In the genomic region with DNA sequence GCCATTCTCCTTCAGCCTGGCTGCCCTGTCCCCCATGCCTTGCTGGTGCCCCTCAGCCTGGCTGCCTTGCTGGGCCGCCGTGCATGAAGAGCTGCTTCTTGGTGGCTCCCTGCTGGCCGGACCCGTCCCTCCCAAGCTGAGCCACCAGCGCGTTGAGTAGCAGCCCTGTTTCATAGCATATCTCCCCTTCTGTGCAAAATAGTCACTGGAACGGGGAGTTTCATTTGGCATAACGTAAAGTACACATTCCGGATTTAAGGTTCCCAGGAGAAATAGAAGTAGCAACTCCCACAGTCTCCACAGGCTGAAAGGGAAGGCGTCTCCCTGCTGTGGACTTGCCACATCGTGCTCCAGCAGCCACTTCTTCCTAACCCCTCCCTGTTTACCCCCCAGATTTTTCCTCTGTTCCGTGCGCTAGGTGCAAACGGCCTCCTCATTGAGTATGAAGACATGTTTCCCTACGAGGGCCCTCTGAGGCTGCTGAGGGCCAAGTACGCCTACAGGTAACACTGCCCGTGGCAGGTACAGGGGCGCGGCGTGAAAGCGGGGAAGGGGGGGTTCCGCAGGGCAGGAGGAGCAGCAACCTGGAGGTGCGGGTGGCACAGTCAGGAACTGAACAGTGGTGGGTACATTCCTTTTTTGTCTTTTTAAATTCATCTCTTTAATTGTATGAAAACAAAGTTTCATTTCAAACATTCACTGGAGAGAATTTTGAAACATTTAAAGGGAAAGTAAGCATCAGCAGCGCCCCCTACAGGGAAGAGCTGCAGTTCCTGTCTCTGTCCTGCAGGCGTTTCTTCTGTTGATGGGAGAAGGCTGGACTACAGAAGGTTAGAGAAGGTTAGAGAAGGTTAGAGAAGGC, we compare ENCODE assay signal across 9 cellular contexts. TPM values are rescaled to one million over a fixed set of nuclear protein-coding genes. Genes with fewer than 3 reads are reported as not detected.
A peak's percentile ranks its signal among the peaks of the same experiment; 100 is the strongest.
DNase-seq lines count a peak whose midpoint lies in the region; ATAC-seq, FAIRE-seq and TF ChIP-seq lines count a peak whose summit lies in the region.
"Had no signal": no experiment of that assay in that cellular context is flagged by ENCODE, and none has a peak within 500 bp of the region (broad histone marks: within the 10 kb centered on the region; RNA-seq: fewer than 3 reads in every experiment).

No MANE protein-coding gene starts in this region.

- H3K4me1 Mint-ChIP-seq in activated naive CD4-positive, alpha-beta T cell treated with anti-CD3 and anti-CD28 coated beads, Interleukin-2, amount 10 ng/mL, durations not matched to agents 7 days and 5 days, result peaks cover 37% of the 10 kb centered on the region
- peaks cover 32 to 33% of the 10 kb centered on the region in 2 donors for H3K4me1 Mint-ChIP-seq in immature natural killer cell

- in situ Hi-C loops in GM13976 (cut with MboI; ENCODE audit: low sequenced_read_pairs, unreplicated experiment), result no loop called here

- TF ChIP-seq CTCF in GM13976 (IDR thresholded peaks at IDR 0.05; ENCODE audit: borderline replicate concordance, control extremely low read depth, extremely low read depth, insufficient read depth, missing control alignments) (peak; percentile 20), Peyer's patch (IDR thresholded peaks at IDR 0.05) (peak; percentile 29 to 72 (median 55))

- no peaks in the 10 kb centered on the region for H3K9me3 Mint-ChIP-seq in activated naive CD4-positive, alpha-beta T cell treated with anti-CD3 and anti-CD28 coated beads, Interleukin-2, amount 10 ng/mL, durations not matched to agents 7 days and 5 days
- no peaks in the 10 kb centered on the region for H3K9me3 Mint-ChIP-seq in immature natural killer cell

- peak; percentile 39 for FAIRE-seq in A204.1 (lab: Jason Lieb, UNC)

- H3K27me3 ChIP-seq in Peyer's patch, result no peaks in the 10 kb centered on the region

- no peak overlapping the region for H3K27ac ChIP-seq in Peyer's patch

- DNase-seq in GM13976 (ENCODE audit: low spot score) (peak; percentile 73), Peyer's patch (peak in 2 of 3 donors; percentile 36 to 76), immature natural killer cell (peak in 2 of 3 donors; percentile 36 to 47), NCI-H1105 treated with DMSO at 0.1 percent for 48 hours (lab: John Stamatoyannopoulos, UW) (no peak)
- DNase-seq in activated naive CD4-positive, alpha-beta T cell treated with anti-CD3 and anti-CD28 coated beads, Interleukin-2, amount 10 ng/mL, durations not matched to agents 7 days and 5 days, result peak; percentile 76
- peak; percentile 30 for DNase-seq in stimulated activated CD8-positive, alpha-beta memory T cell treated with anti-CD3 and anti-CD28 coated beads, Interleukin-15, amount 100 ng/mL, for 24 hours (ENCODE audit: low read depth)

- no peak overlapping the region for H3K4me3 ChIP-seq in Peyer's patch

- CTCF ChIA-PET in activated naive CD4-positive, alpha-beta T cell treated with anti-CD3 and anti-CD28 coated beads, Interleukin-2, amount 10 ng/mL, durations not matched to agents 7 days and 5 days (lab: Charles Lee), result interaction anchor here (0.6 to 1.8 kb wide), 5 partner anchors 14 to 126 kb away, joined by 3 to 6 read pairs (median 3); a partner anchor contains a TSS

- peaks cover 0 to 9% (median 0%) of the 10 kb centered on the region in 3 donors for H3K36me3 ChIP-seq in Peyer's patch

- H3K27ac Mint-ChIP-seq in activated naive CD4-positive, alpha-beta T cell treated with anti-CD3 and anti-CD28 coated beads, Interleukin-2, amount 10 ng/mL, durations not matched to agents 7 days and 5 days, result peak overlapping the region; percentile 50
- peak overlapping the region in 3 of 6 donors; percentile 40 to 83 (median 69) for H3K27ac Mint-ChIP-seq in immature natural killer cell

- H3K4me1 ChIP-seq in Peyer's patch, result no peaks in the 10 kb centered on the region

- no peak overlapping the region for H3K4me3 Mint-ChIP-seq in activated naive CD4-positive, alpha-beta T cell treated with anti-CD3 and anti-CD28 coated beads, Interleukin-2, amount 10 ng/mL, durations not matched to agents 7 days and 5 days
- peak overlapping the region in 1 of 5 donors; percentile 15 for H3K4me3 Mint-ChIP-seq in immature natural killer cell

- no peak for TF ChIP-seq POLR2A in Peyer's patch (IDR thresholded peaks at IDR 0.05)

- no peaks in the 10 kb centered on the region for H3K27me3 Mint-ChIP-seq in activated naive CD4-positive, alpha-beta T cell treated with anti-CD3 and anti-CD28 coated beads, Interleukin-2, amount 10 ng/mL, durations not matched to agents 7 days and 5 days
- peaks cover 0 to 2% (median 2%) of the 10 kb centered on the region in 3 donors for H3K27me3 Mint-ChIP-seq in immature natural killer cell (ENCODE audit: low read depth in 3 of 3)

- no peak for ATAC-seq in HG03354 (IDR thresholded peaks at IDR 0.05; ENCODE audit: poor library complexity, severe bottlenecking, unreplicated experiment)

- H3K9me3 ChIP-seq in Peyer's patch, result peaks cover 0 to 5% (median 0%) of the 10 kb centered on the region in 4 donors

- H3K36me3 Mint-ChIP-seq in activated naive CD4-positive, alpha-beta T cell treated with anti-CD3 and anti-CD28 coated beads, Interleukin-2, amount 10 ng/mL, durations not matched to agents 7 days and 5 days, result peaks cover 36% of the 10 kb centered on the region
- peaks cover 21 to 43% (median 35%) of the 10 kb centered on the region in 3 donors for H3K36me3 Mint-ChIP-seq in immature natural killer cell

RNA-seq across cellular contexts. Expression of a gene that starts 5.8 kb away (rescaled TPM):
- total RNA-seq in Peyer's patch, result 10 to 100 TPM; 12.4 to 30.1 (median 24.0) TPM
- 10 to 100 TPM; 29.3 to 43.5 (median 39.8) TPM for polyA plus RNA-seq in immature natural killer cell

RNA-seq across cellular contexts. Expression of a gene that starts 6.1 kb away (rescaled TPM):
- 100 to 1,000 TPM in 1 of 4 donors, 10 to 100 TPM in 3; 42.7 to 128 (median 80.5) TPM for total RNA-seq in Peyer's patch
- polyA plus RNA-seq in immature natural killer cell, result 10 to 100 TPM; 12.7 to 18.8 (median 15.2) TPM

RNA-seq across cellular contexts. Expression of a gene that starts 26.3 kb away (rescaled TPM):
- 100 to 1,000 TPM in 1 of 4 donors, 10 to 100 TPM in 3; 79.2 to 103 (median 88.0) TPM for total RNA-seq in Peyer's patch
- 100 to 1,000 TPM; 182 to 246 (median 243) TPM for polyA plus RNA-seq in immature natural killer cell

RNA-seq across cellular contexts. Expression of a gene that starts 34.3 kb away (rescaled TPM):
- 10 to 100 TPM; 31.9 to 81.7 (median 52.0) TPM for total RNA-seq in Peyer's patch
- 100 to 1,000 TPM; 149 to 192 (median 179) TPM for polyA plus RNA-seq in immature natural killer cell

RNA-seq across cellular contexts. Expression of a gene that starts 52.7 kb away (rescaled TPM):
- total RNA-seq in Peyer's patch, result not detected
- not detected for polyA plus RNA-seq in immature natural killer cell
- total RNA-seq: glomerular endothelial cell had no signal
